In the genomic region with DNA sequence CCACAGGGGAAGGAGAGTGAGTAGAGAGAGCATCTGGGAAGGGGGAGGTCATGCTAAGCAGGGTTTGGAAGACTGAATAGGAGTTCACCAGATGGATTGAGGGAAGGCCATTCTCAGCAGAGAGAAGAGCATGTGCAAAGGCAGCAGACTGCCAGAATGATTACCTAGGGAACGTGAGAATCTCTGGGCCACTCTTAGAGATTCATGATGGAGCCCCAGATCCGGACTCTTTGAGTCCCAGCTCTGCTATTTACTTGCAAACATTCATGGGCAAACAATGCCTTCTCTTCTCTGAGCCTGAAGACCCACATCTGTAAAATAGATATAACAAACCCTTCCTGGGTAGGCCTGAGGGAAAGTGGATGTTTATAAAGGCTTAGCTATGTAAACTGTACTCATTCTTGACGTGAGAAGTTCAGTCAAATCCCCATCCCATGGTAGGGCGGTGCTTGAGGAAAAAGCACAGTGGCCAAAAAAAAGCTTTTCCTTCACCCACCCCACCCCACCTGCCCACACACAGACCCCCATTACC, we compare ENCODE assay signal across 12 cellular contexts.
DNase-seq lines count a peak whose midpoint lies in the region; ATAC-seq and TF ChIP-seq lines count a peak whose summit lies in the region.
"Had no signal": no experiment of that assay in that cellular context is flagged by ENCODE, and none has a peak within 500 bp of the region (broad histone marks: within the 10 kb centered on the region; RNA-seq: fewer than 3 reads in every experiment).

No MANE protein-coding gene starts in this region.

- H3K9ac ChIP-seq in iPS-20b (ENCODE audit: low read depth, low read length): peak overlapping the region; percentile 87; the same call in 1 of the 2 replicates

- H3K4me3 ChIP-seq in HEK293 (ENCODE audit: low read depth, low read length): no peak overlapping the region
- H3K4me3 ChIP-seq in WI38 (ENCODE audit: low read depth, low read length): peak overlapping the region; percentile 7
- peak overlapping the region; percentile 51; the same call in 1 of the 2 replicates for H3K4me3 ChIP-seq in iPS-20b (ENCODE audit: low read length)
- H3K4me3 ChIP-seq: SJCRH30 had no signal

- no peak for ATAC-seq in GM18870 (IDR thresholded peaks at IDR 0.05; ENCODE audit: unreplicated experiment)
- ATAC-seq in GM21390 (IDR thresholded peaks at IDR 0.05; ENCODE audit: unreplicated experiment): no peak
- ATAC-seq: natural killer cell had no signal

- H3K9me3 ChIP-seq in HEK293 (ENCODE audit: control insufficient read depth, insufficient read depth, low read depth, low read length) (no peaks in the 10 kb centered on the region), iPS-20b (ENCODE audit: insufficient read depth, low read depth, low read length) (no peaks in the 10 kb centered on the region)
- H3K9me3 ChIP-seq: SJCRH30 had no signal

- in situ Hi-C loops in KBM-7 (cut with MboI; ENCODE audit: low pct_unique_long_range_greater_than_20kb, low sequenced_read_pairs): no loop called here

- H3K27ac ChIP-seq in HEK293 (ENCODE audit: extremely low read depth, low read depth, low read length) (no peak overlapping the region; the same call in 1 of the 2 replicates), iPS-20b (ENCODE audit: low read length) (peak overlapping the region; percentile 86), substantia nigra (ENCODE audit: low read depth, low read length, poor library complexity, severe bottlenecking) (peak overlapping the region; percentile 54)
- H3K27ac ChIP-seq: SJCRH30 had no signal

- POLR2A ChIA-PET in HEK293 (lab: Yijun Ruan, JAX): interaction anchor here (1.9 kb wide), 1 partner anchor 194 kb away, joined by 4 read pairs; a partner anchor contains a TSS

- DNase-seq in substantia nigra (lab: John Stamatoyannopoulos, UW): no peak
- no peak for DNase-seq in NCI-H1436 treated with DMSO at 0.1 percent for 48 hours (lab: John Stamatoyannopoulos, UW)
- no peak for DNase-seq in KBM-7
- DNase-seq: CD4-positive, alpha-beta memory T cell; natural killer cell; NCI-H1694; SJCRH30 had no signal

- TF ChIP-seq CTCF in HEK293 (tag by site-specific recombination; IDR thresholded peaks at IDR 0.05): no peak
- TF ChIP-seq CTCF in WI38 (IDR thresholded peaks at IDR 0.05; ENCODE audit: low read depth, low read length): no peak

- H3K36me3 ChIP-seq in HEK293 (ENCODE audit: control insufficient read depth in 2 of 2, insufficient read depth in 1 of 2, low read length in 2 of 2) (no peaks in the 10 kb centered on the region), iPS-20b (ENCODE audit: insufficient read depth, low read depth, low read length) (0 out of 2 replicates have a peak, but pooled peaks cover 5% of the 10 kb centered on the region)
- H3K36me3 ChIP-seq: SJCRH30 had no signal

- CTCF ChIA-PET in HEK293 (lab: Yijun Ruan, JAX): interaction anchor here (0.7 to 1.1 kb wide), 3 partner anchors 11 to 115 kb away, joined by 3 to 4 read pairs (median 3); no protein-coding TSS in a partner anchor

- H3K4me1 ChIP-seq in HEK293 (ENCODE audit: control insufficient read depth, insufficient read depth, low read length): peaks cover 11% of the 10 kb centered on the region; the same call in 1 of the 2 replicates
- peaks cover 31% of the 10 kb centered on the region for H3K4me1 ChIP-seq in iPS-20b (ENCODE audit: insufficient read depth, low read length)

- H3K27me3 ChIP-seq in iPS-20b (ENCODE audit: insufficient read depth, low read length): no peaks in the 10 kb centered on the region
- H3K27me3 ChIP-seq: SJCRH30 had no signal

TF ChIP-seq in HEK293, 187 proteins besides CTCF, POLR2A, EP300 and RAD21:
- no peak for TF ChIP-seq ZIC2 (tag by site-specific recombination; IDR thresholded peaks at IDR 0.05)
- peak; percentile 87 for TF ChIP-seq ZFP3 (tag by site-specific recombination; IDR thresholded peaks at IDR 0.05; ENCODE audit: low read depth)
- TF ChIP-seq TRIM28 (IDR thresholded peaks at IDR 0.05; ENCODE audit: borderline replicate concordance, low read length): 0 out of 2 replicates have a peak, but pooled peaks have one; percentile 10
